In genomic region chr11:62621027-62621566, GRCh38 we compare ENCODE assay signal across 8 cellular contexts. TPM values are rescaled to one million over a fixed set of nuclear protein-coding genes. Genes with fewer than 3 reads are reported as not detected.
DNase-seq lines count a peak whose midpoint lies in the region; ATAC-seq and TF ChIP-seq lines count a peak whose summit lies in the region.

No MANE protein-coding gene starts in this region.

- H3K27ac ChIP-seq in SK-N-SH (ENCODE audit: low read depth in 2 of 2, low read length in 1 of 2), result peak overlapping the region; percentile 78 to 86
- peak overlapping the region; percentile 85 for H3K27ac ChIP-seq in stomach smooth muscle (ENCODE audit: low read length)

- no peak for DNase-seq in SK-N-SH
- no peak for DNase-seq in activated naive CD8-positive, alpha-beta T cell treated with anti-CD3 and anti-CD28 coated beads for 36 hours
- DNase-seq in immature natural killer cell, result no peak
- DNase-seq in NCI-H446 treated with DMSO at 0.1 percent for 48 hours (lab: John Stamatoyannopoulos, UW), result no peak
- no peak for DNase-seq in NCI-H2171 treated with DMSO at 0.1 percent for 48 hours (lab: John Stamatoyannopoulos, UW)
- no peak for DNase-seq in AG08396 (ENCODE audit: low spot score)

- H3K4me1 ChIP-seq in SK-N-SH (ENCODE audit: control insufficient read depth in 1 of 2, insufficient read depth in 2 of 2, low read depth in 1 of 2, low read length in 1 of 2) (peaks cover 7 to 15% of the 10 kb centered on the region in 2 experiments; a peak in 3 of 4 replicates), stomach smooth muscle (ENCODE audit: control insufficient read depth, insufficient read depth, low read length) (peaks cover 17% of the 10 kb centered on the region)

- no peak for TF ChIP-seq CTCF in SK-N-SH (IDR thresholded peaks at IDR 0.05)

- H3K79me2 ChIP-seq in SK-N-SH (ENCODE audit: insufficient read depth), result peaks cover 30% of the 10 kb centered on the region

- CTCF ChIA-PET in SK-N-SH (lab: Yijun Ruan, JAX), result interaction anchor here (0.8 to 2.5 kb wide), 12 partner anchors 8 to 226 kb away, joined by 3 to 16 read pairs (median 4); partner anchors contain the start of genes ROM1, TMEM179B and TUT1

- POLR2A ChIA-PET in SK-N-SH (lab: Yijun Ruan, JAX), result interaction anchor here (0.6 to 3.3 kb wide), 15 partner anchors 8 to 220 kb away, joined by 3 to 37 read pairs (median 7); partner anchors contain the start of genes C11orf98, CSKMT, EEF1G and EML3

- no peaks in the 10 kb centered on the region for H3K27me3 Mint-ChIP-seq in activated naive CD8-positive, alpha-beta T cell treated with anti-CD3 and anti-CD28 coated beads for 36 hours
- peaks cover 0 to 10% (median 9%) of the 10 kb centered on the region in 3 donors for H3K27me3 Mint-ChIP-seq in immature natural killer cell (ENCODE audit: low read depth in 3 of 3)

- no peak for TF ChIP-seq RAD21 in SK-N-SH (IDR thresholded peaks at IDR 0.05; ENCODE audit: low read length)

- WGBS in SK-N-SH (ENCODE audit: low lambda C conversion rate), result 19% methylated on average over 8 of the region's 8 CpGs

- H3K36me3 ChIP-seq in SK-N-SH (replicated peaks in 1 of 2; ENCODE audit: control insufficient read depth in 1 of 2, insufficient read depth in 2 of 2, low read length in 1 of 2) (peaks cover 9 to 19% of the 10 kb centered on the region in 2 experiments), stomach smooth muscle (ENCODE audit: control insufficient read depth in 2 of 2, insufficient read depth in 2 of 2, low read length in 2 of 2) (peaks cover 10 to 12% of the 10 kb centered on the region in 2 donors)

- H3K9ac ChIP-seq in SK-N-SH (peak overlapping the region; percentile 87), stomach smooth muscle (ENCODE audit: low read length in 2 of 2) (peak overlapping the region; percentile 66 to 84)

- H3K9me2 ChIP-seq in SK-N-SH, result no peaks in the 10 kb centered on the region

- H3K27ac Mint-ChIP-seq in activated naive CD8-positive, alpha-beta T cell treated with anti-CD3 and anti-CD28 coated beads for 36 hours, result peak overlapping the region; percentile 93
- peak overlapping the region; percentile 91 to 97 (median 95) for H3K27ac Mint-ChIP-seq in immature natural killer cell

- peaks cover 31% of the 10 kb centered on the region for H3K4me1 Mint-ChIP-seq in activated naive CD8-positive, alpha-beta T cell treated with anti-CD3 and anti-CD28 coated beads for 36 hours
- peaks cover 26 to 27% of the 10 kb centered on the region in 2 donors for H3K4me1 Mint-ChIP-seq in immature natural killer cell

- ATAC-seq in SK-N-SH treated with all-trans-retinoic acid at 6 μM for 48 hours, result no peak

- H3K4me2 ChIP-seq in SK-N-SH, result peak overlapping the region; percentile 94

- H3K4me3 ChIP-seq in SK-N-SH (ENCODE audit: low read depth in 2 of 2, low read length in 1 of 2) (peak overlapping the region; percentile 77 to 92), stomach smooth muscle (ENCODE audit: low read length in 2 of 2) (peak overlapping the region; percentile 84 to 88)

- no peak for TF ChIP-seq EP300 in SK-N-SH (IDR thresholded peaks at IDR 0.05; ENCODE audit: borderline replicate concordance in 1 of 2, low read depth in 1 of 2, low read length in 1 of 2)

- peak overlapping the region; percentile 96 for H3K4me3 Mint-ChIP-seq in activated naive CD8-positive, alpha-beta T cell treated with anti-CD3 and anti-CD28 coated beads for 36 hours
- peak overlapping the region; percentile 89 to 96 (median 91) for H3K4me3 Mint-ChIP-seq in immature natural killer cell

- H3K9me3 Mint-ChIP-seq in activated naive CD8-positive, alpha-beta T cell treated with anti-CD3 and anti-CD28 coated beads for 36 hours, result no peaks in the 10 kb centered on the region
- H3K9me3 Mint-ChIP-seq in immature natural killer cell, result no peaks in the 10 kb centered on the region

- H3K36me3 Mint-ChIP-seq in activated naive CD8-positive, alpha-beta T cell treated with anti-CD3 and anti-CD28 coated beads for 36 hours, result peaks cover 49% of the 10 kb centered on the region
- peaks cover 3 to 19% (median 6%) of the 10 kb centered on the region in 3 donors for H3K36me3 Mint-ChIP-seq in immature natural killer cell

- peaks cover 35% of the 10 kb centered on the region for H3F3A ChIP-seq in SK-N-SH (replicated peaks; ENCODE audit: insufficient read depth)

- H2AFZ ChIP-seq in SK-N-SH (ENCODE audit: low read depth), result peak overlapping the region; percentile 43; the same call in 1 of the 2 replicates

- H4K20me1 ChIP-seq in SK-N-SH (ENCODE audit: insufficient read depth), result no peaks in the 10 kb centered on the region

- H3K27me3 ChIP-seq in SK-N-SH (ENCODE audit: insufficient read depth) (no peaks in the 10 kb centered on the region), stomach smooth muscle (ENCODE audit: control insufficient read depth in 1 of 2, insufficient read depth in 2 of 2, low read length in 2 of 2) (no peaks in the 10 kb centered on the region)

- H3K9me3 ChIP-seq in SK-N-SH, result no peaks in the 10 kb centered on the region
- no peaks in the 10 kb centered on the region for H3K9me3 ChIP-seq in stomach smooth muscle (ENCODE audit: control insufficient read depth in 2 of 2, low read length in 2 of 2)

TF ChIP-seq in SK-N-SH, 30 proteins besides CTCF, POLR2A, EP300 and RAD21 (continues in another document):
- TF ChIP-seq RCOR1 (IDR thresholded peaks at IDR 0.05; ENCODE audit: low read length), result no peak
- no peak for TF ChIP-seq MAX (IDR thresholded peaks at IDR 0.05; ENCODE audit: low read depth)
- no peak for TF ChIP-seq SMC3 (IDR thresholded peaks at IDR 0.05; ENCODE audit: low read depth, low read length)

TF ChIP-seq in SK-N-SH treated with all-trans-retinoic acid at 6 μM for 48 hours, 23 proteins besides CTCF, POLR2A, EP300 and RAD21 (continues in another document):
- TF ChIP-seq ESRRG (CRISPR knock-in tag; IDR thresholded peaks at IDR 0.05) (no peak), GLIS3 (CRISPR knock-in tag; IDR thresholded peaks at IDR 0.05) (no peak), ZFP3 (CRISPR knock-in tag; IDR thresholded peaks at IDR 0.05) (no peak), ZNF70 (CRISPR knock-in tag; IDR thresholded peaks at IDR 0.05) (no peak), ZC3H10 (CRISPR knock-in tag; IDR thresholded peaks at IDR 0.05) (no peak), PPARA (CRISPR knock-in tag; IDR thresholded peaks at IDR 0.05; ENCODE audit: borderline replicate concordance) (no peak), CSRNP3 (CRISPR knock-in tag; IDR thresholded peaks at IDR 0.05) (no peak), BACH2 (CRISPR knock-in tag; IDR thresholded peaks at IDR 0.05; ENCODE audit: borderline replicate concordance) (no peak), ARNTL (CRISPR knock-in tag; IDR thresholded peaks at IDR 0.05; ENCODE audit: borderline replicate concordance, low read depth) (no peak), ZNF8 (CRISPR knock-in tag; IDR thresholded peaks at IDR 0.05) (no peak), TOX (CRISPR knock-in tag; IDR thresholded peaks at IDR 0.05; ENCODE audit: borderline replicate concordance) (no peak), ZFP30 (CRISPR knock-in tag; IDR thresholded peaks at IDR 0.05) (no peak), RARB (CRISPR knock-in tag; IDR thresholded peaks at IDR 0.05) (no peak), SNAI2 (CRISPR knock-in tag; IDR thresholded peaks at IDR 0.05) (no peak), TCF4 (CRISPR knock-in tag; IDR thresholded peaks at IDR 0.05; ENCODE audit: borderline replicate concordance) (no peak), CSDC2 (CRISPR knock-in tag; IDR thresholded peaks at IDR 0.05) (no peak)

RNA-seq across cellular contexts. Expression of gene B3GAT3, which starts 0.7 kb away (rescaled TPM):
- polyA plus RNA-seq in SK-N-SH (2012; rRNA removed) (104 and 116 TPM in 2 replicates), immature natural killer cell (10 to 100 TPM; 35.5 to 54.1 (median 49.7) TPM)
- 48.0 and 73.2 TPM in 2 replicates for polyA plus RNA-seq in SK-N-SH (2012; cell fraction: cytosol; rRNA removed)
- polyA plus RNA-seq in SK-N-SH (2012; cell fraction: nucleus; rRNA removed), result 180 and 242 TPM in 2 replicates
- 10 to 100 TPM; 63.0 to 68.7 TPM for total RNA-seq in activated naive CD8-positive, alpha-beta T cell treated with anti-CD3 and anti-CD28 coated beads for 36 hours

RNA-seq across cellular contexts. Expression of gene ROM1, which starts 8.0 kb away (rescaled TPM):
- polyA plus RNA-seq in SK-N-SH (2012; rRNA removed), result 7.3 and 7.9 TPM in 2 replicates
- 5.3 and 6.3 TPM in 2 replicates for polyA plus RNA-seq in SK-N-SH (2012; cell fraction: cytosol; rRNA removed)
- polyA plus RNA-seq in SK-N-SH (2012; cell fraction: nucleus; rRNA removed), result 6.0 and 8.2 TPM in 2 replicates
- 1 to 10 TPM; 2.0 to 2.8 TPM for total RNA-seq in activated naive CD8-positive, alpha-beta T cell treated with anti-CD3 and anti-CD28 coated beads for 36 hours
- polyA plus RNA-seq in immature natural killer cell, result 1 to 10 TPM in 2 of 3 donors, under 1 TPM in 1; 0.17 to 2.1 (median 1.6) TPM

RNA-seq across cellular contexts. Expression of gene EML3, which starts 8.5 kb away (rescaled TPM):
- 43.0 and 47.8 TPM in 2 replicates for polyA plus RNA-seq in SK-N-SH (2012; rRNA removed)
- polyA plus RNA-seq in SK-N-SH (2012; cell fraction: cytosol; rRNA removed), result 14.5 and 19.5 TPM in 2 replicates
- polyA plus RNA-seq in SK-N-SH (2012; cell fraction: nucleus; rRNA removed), result 247 and 252 TPM in 2 replicates
- total RNA-seq in activated naive CD8-positive, alpha-beta T cell treated with anti-CD3 and anti-CD28 coated beads for 36 hours, result 100 to 1,000 TPM; 112 to 121 TPM
- polyA plus RNA-seq in immature natural killer cell, result 10 to 100 TPM; 15.9 to 25.8 (median 17.9) TPM

RNA-seq across cellular contexts. Expression of gene MTA2, which starts 19.4 kb away (rescaled TPM):
- 18.4 and 20.6 TPM in 2 replicates for polyA plus RNA-seq in SK-N-SH (2012; rRNA removed)
- polyA plus RNA-seq in SK-N-SH (2012; cell fraction: cytosol; rRNA removed), result 12.7 and 15.6 TPM in 2 replicates
- polyA plus RNA-seq in SK-N-SH (2012; cell fraction: nucleus; rRNA removed), result 57.9 and 72.2 TPM in 2 replicates
- total RNA-seq in activated naive CD8-positive, alpha-beta T cell treated with anti-CD3 and anti-CD28 coated beads for 36 hours, result 100 to 1,000 TPM; 196 to 200 TPM
- 10 to 100 TPM in 2 of 3 donors, 1 to 10 TPM in 1; 9.7 to 48.4 (median 22.4) TPM for polyA plus RNA-seq in immature natural killer cell

RNA-seq across cellular contexts. Expression of gene GANAB, which starts 25.3 kb away (rescaled TPM):
- polyA plus RNA-seq in SK-N-SH (2012; rRNA removed) (275 and 332 TPM in 2 replicates), immature natural killer cell (100 to 1,000 TPM; 135 to 246 (median 167) TPM)
- polyA plus RNA-seq in SK-N-SH (2012; cell fraction: cytosol; rRNA removed), result 181 and 227 TPM in 2 replicates
- polyA plus RNA-seq in SK-N-SH (2012; cell fraction: nucleus; rRNA removed), result 256 and 415 TPM in 2 replicates
- 100 to 1,000 TPM; 198 to 211 TPM for total RNA-seq in activated naive CD8-positive, alpha-beta T cell treated with anti-CD3 and anti-CD28 coated beads for 36 hours
